ENCODE assay signal across 8 cellular contexts in genomic region chr19:45526143-45526542, GRCh38. TPM values are rescaled to one million over a fixed set of nuclear protein-coding genes. Genes with fewer than 3 reads are reported as not detected.
DNase-seq lines count a peak whose midpoint lies in the region; ATAC-seq, FAIRE-seq and TF ChIP-seq lines count a peak whose summit lies in the region.
"Had no signal": no experiment of that assay in that cellular context is flagged by ENCODE, and none has a peak within 500 bp of the region (broad histone marks: within the 10 kb centered on the region; RNA-seq: fewer than 3 reads in every experiment).

No MANE protein-coding gene starts in this region.

- H3K4me2 ChIP-seq in endothelial cell of umbilical vein (ENCODE audit: insufficient read depth, low read length) = no peak overlapping the region

- H3K27me3 ChIP-seq in endothelial cell of umbilical vein (ENCODE audit: control insufficient read depth in 2 of 2, insufficient read depth in 2 of 2, low read length in 2 of 2) = no peaks in the 10 kb centered on the region
- H3K27me3 ChIP-seq: upper lobe of left lung had no signal

- no peak for TF ChIP-seq POLR2A in endothelial cell of umbilical vein (IDR thresholded peaks at IDR 0.05; ENCODE audit: low read depth, low read length)

- dilution Hi-C loops in endothelial cell of umbilical vein (cut with MboI; ENCODE audit: extremely low pct_ligation_motif_present, low sequenced_read_pairs) = no loop called here

- no peaks in the 10 kb centered on the region for H3K9me3 ChIP-seq in endothelial cell of umbilical vein (replicated peaks; ENCODE audit: control insufficient read depth, insufficient read depth, low read length)
- H3K9me3 ChIP-seq: upper lobe of left lung had no signal

- ATAC-seq in GM21367 (IDR thresholded peaks at IDR 0.05; ENCODE audit: unreplicated experiment) = no peak
- ATAC-seq in GM19467 (IDR thresholded peaks at IDR 0.05; ENCODE audit: unreplicated experiment) = no peak

- TSS peak; percentile 25 for BruUV-seq in endothelial cell of umbilical vein (replicated peaks; lab: Mats Ljungman, UMichigan)

- H3K79me2 ChIP-seq in endothelial cell of umbilical vein (ENCODE audit: control insufficient read depth, insufficient read depth, low read length) = no peaks in the 10 kb centered on the region

- H2AFZ ChIP-seq in endothelial cell of umbilical vein (ENCODE audit: low read depth, low read length) = no peak overlapping the region

- no peak overlapping the region for H3K27ac ChIP-seq in endothelial cell of umbilical vein (ENCODE audit: insufficient read depth, low read depth, low read length)

- intact Hi-C loops in endothelial cell of umbilical vein (cut with micrococcal nuclease) = no loop called here

- no peak overlapping the region for H3K9ac ChIP-seq in endothelial cell of umbilical vein (replicated peaks; ENCODE audit: extremely low read depth, insufficient read depth, low read length)

- peak; percentile 86 for FAIRE-seq in endothelial cell of umbilical vein (lab: Jason Lieb, UNC)

- CTCF ChIA-PET in endothelial cell of umbilical vein (lab: Charles Lee) = interaction anchor here (1.9 to 3.1 kb wide), 3 partner anchors 32 to 116 kb away, joined by 10 to 21 read pairs (median 13); no protein-coding TSS in a partner anchor

- H3K9me1 ChIP-seq in endothelial cell of umbilical vein (replicated peaks; ENCODE audit: control insufficient read depth, extremely low read depth, insufficient read depth, low read length) = no peaks in the 10 kb centered on the region

- TF ChIP-seq CTCF in GM10266 (IDR thresholded peaks at IDR 0.05; ENCODE audit: control insufficient read depth, insufficient read depth, low read depth, missing control alignments) (no peak), endothelial cell of umbilical vein (IDR thresholded peaks at IDR 0.05; ENCODE audit: extremely low read depth in 1 of 2, insufficient read depth in 1 of 2, low read depth in 1 of 2, low read length in 2 of 2) (no peak)

- no peaks in the 10 kb centered on the region for H3K4me1 ChIP-seq in endothelial cell of umbilical vein (ENCODE audit: control insufficient read depth, extremely low read depth, insufficient read depth, low read length)

- H4K20me1 ChIP-seq in endothelial cell of umbilical vein (replicated peaks; ENCODE audit: control insufficient read depth, extremely low read depth, insufficient read depth, low read length) = no peaks in the 10 kb centered on the region

- H3K36me3 ChIP-seq in endothelial cell of umbilical vein (ENCODE audit: control insufficient read depth in 2 of 2, extremely low read depth in 1 of 2, insufficient read depth in 2 of 2, low read length in 2 of 2) = peaks cover 9 to 25% of the 10 kb centered on the region in 2 experiments

- POLR2A ChIA-PET in endothelial cell of umbilical vein (lab: Charles Lee) = interaction anchor here (1.5 kb wide), 1 partner anchor 115 kb away, joined by 4 read pairs; no protein-coding TSS in a partner anchor

- H3K4me3 ChIP-seq in endothelial cell of umbilical vein (replicated peaks in 1 of 3; ENCODE audit: insufficient read depth in 1 of 3, low read depth in 1 of 3, low read length in 3 of 3) = no peak overlapping the region
- H3K4me3 ChIP-seq: upper lobe of left lung had no signal

- DNase-seq in GM10266 (ENCODE audit: extremely low spot score) = peak; percentile 50
- peak; percentile 70 to 90 for DNase-seq in NCI-H526 (lab: John Stamatoyannopoulos, UW)
- DNase-seq in endothelial cell of umbilical vein (ENCODE audit: low read depth, low spot score) = peak; percentile 57
- peak; percentile 60 for DNase-seq in myocyte (ENCODE audit: low read depth)
- no peak for DNase-seq in activated effector memory CD4-positive, alpha-beta T cell treated with Interleukin-2 at 50 U/mL for 16 hours

TF ChIP-seq in endothelial cell of umbilical vein, 7 proteins besides CTCF, POLR2A, EP300 and RAD21:
- TF ChIP-seq POLR2AphosphoS5 (IDR thresholded peaks at IDR 0.05; ENCODE audit: insufficient read depth, low read depth, low read length) (no peak), MYC (IDR thresholded peaks at IDR 0.05; ENCODE audit: low read depth, low read length) (no peak), FOS (IDR thresholded peaks at IDR 0.05; ENCODE audit: borderline replicate concordance, insufficient read depth, low read length) (no peak), EZH2 (IDR thresholded peaks at IDR 0.05; ENCODE audit: borderline replicate concordance, low read depth, low read length, severe bottlenecking) (no peak), MAX (IDR thresholded peaks at IDR 0.05; ENCODE audit: insufficient read depth, insufficient read length) (no peak), JUN (IDR thresholded peaks at IDR 0.05; ENCODE audit: borderline replicate concordance, insufficient read depth, insufficient read length, low read depth) (no peak), GATA2 (IDR thresholded peaks at IDR 0.05; ENCODE audit: insufficient read depth, insufficient read length, low read depth, low read length) (no peak)

RNA-seq across cellular contexts. Expression of gene VASP, which starts 18.9 kb away (rescaled TPM):
- total RNA-seq in endothelial cell of umbilical vein = 154 and 186 TPM in 2 replicates
- polyA plus RNA-seq in endothelial cell of umbilical vein = 94.3 and 126 TPM in 2 replicates
- 64.2 and 67.9 TPM in 2 replicates for polyA plus RNA-seq in endothelial cell of umbilical vein (2011; cell fraction: cytosol; rRNA removed)
- polyA plus RNA-seq in endothelial cell of umbilical vein (2011; cell fraction: nucleus; rRNA removed) = 57.6 and 70.4 TPM in 2 replicates
- polyA plus RNA-seq in endothelial cell of umbilical vein (2012) = 74.7 and 84.2 TPM in 2 replicates
- 65.0 and 69.3 TPM in 2 replicates for polyA minus RNA-seq in endothelial cell of umbilical vein
- 43.9 TPM for polyA minus RNA-seq in endothelial cell of umbilical vein (2011; cell fraction: cytosol; rRNA and poly(A)+ RNA removed)
- polyA minus RNA-seq in endothelial cell of umbilical vein (2011; cell fraction: nucleus; rRNA and poly(A)+ RNA removed) = 22.8 and 42.8 TPM in 2 replicates
- total RNA-seq in myocyte = 54.9 and 75.2 TPM in 2 replicates
- 49.3 TPM for polyA plus RNA-seq in myocyte (2012)

RNA-seq across cellular contexts. Expression of gene PPM1N, which starts 27.9 kb away (rescaled TPM):
- total RNA-seq in endothelial cell of umbilical vein (0.40 and 0.81 TPM in 2 replicates), myocyte (0.26 and 0.64 TPM in 2 replicates)
- polyA plus RNA-seq in endothelial cell of umbilical vein = 0.48 and 0.59 TPM in 2 replicates
- 0.44 and 0.71 TPM in 2 replicates for polyA plus RNA-seq in endothelial cell of umbilical vein (2011; cell fraction: cytosol; rRNA removed)
- 0.43 and 0.50 TPM in 2 replicates for polyA plus RNA-seq in endothelial cell of umbilical vein (2011; cell fraction: nucleus; rRNA removed)
- polyA plus RNA-seq in endothelial cell of umbilical vein (2012) = 2.4 and 2.7 TPM in 2 replicates
- 0.93 TPM in 1 of 2 replicates, not detected in the other for polyA minus RNA-seq in endothelial cell of umbilical vein
- polyA minus RNA-seq in endothelial cell of umbilical vein (2011; cell fraction: cytosol; rRNA and poly(A)+ RNA removed) = not detected
- polyA minus RNA-seq in endothelial cell of umbilical vein (2011; cell fraction: nucleus; rRNA and poly(A)+ RNA removed) = not detected in 2 replicates
- polyA plus RNA-seq in myocyte (2012) = 1.5 TPM

RNA-seq across cellular contexts. Expression of gene RTN2, which starts 29.3 kb away (rescaled TPM):
- 12.0 and 12.9 TPM in 2 replicates for total RNA-seq in endothelial cell of umbilical vein
- 21.0 and 22.5 TPM in 2 replicates for polyA plus RNA-seq in endothelial cell of umbilical vein
- 10.5 and 13.6 TPM in 2 replicates for polyA plus RNA-seq in endothelial cell of umbilical vein (2011; cell fraction: cytosol; rRNA removed)
- polyA plus RNA-seq in endothelial cell of umbilical vein (2011; cell fraction: nucleus; rRNA removed) = 6.2 and 6.8 TPM in 2 replicates
- polyA plus RNA-seq in endothelial cell of umbilical vein (2012) = 13.1 and 21.4 TPM in 2 replicates
- polyA minus RNA-seq in endothelial cell of umbilical vein = 6.5 and 11.9 TPM in 2 replicates
- 3.3 TPM for polyA minus RNA-seq in endothelial cell of umbilical vein (2011; cell fraction: cytosol; rRNA and poly(A)+ RNA removed)
- 1.8 and 7.0 TPM in 2 replicates for polyA minus RNA-seq in endothelial cell of umbilical vein (2011; cell fraction: nucleus; rRNA and poly(A)+ RNA removed)
- 120 and 139 TPM in 2 replicates for total RNA-seq in myocyte
- 116 TPM for polyA plus RNA-seq in myocyte (2012)

RNA-seq across cellular contexts. Expression of gene FOSB, which starts 58.3 kb away (rescaled TPM):
- total RNA-seq in endothelial cell of umbilical vein (2.0 and 23.0 TPM in 2 replicates), myocyte (2.0 and 4.1 TPM in 2 replicates)
- 9.8 and 10.7 TPM in 2 replicates for polyA plus RNA-seq in endothelial cell of umbilical vein
- polyA plus RNA-seq in endothelial cell of umbilical vein (2011; cell fraction: cytosol; rRNA removed) = 4.8 and 16.0 TPM in 2 replicates
- polyA plus RNA-seq in endothelial cell of umbilical vein (2011; cell fraction: nucleus; rRNA removed) = 128 and 173 TPM in 2 replicates
- 6.2 and 6.4 TPM in 2 replicates for polyA plus RNA-seq in endothelial cell of umbilical vein (2012)
- 21.5 and 27.3 TPM in 2 replicates for polyA minus RNA-seq in endothelial cell of umbilical vein
- polyA minus RNA-seq in endothelial cell of umbilical vein (2011; cell fraction: cytosol; rRNA and poly(A)+ RNA removed) = 7.1 TPM
- polyA minus RNA-seq in endothelial cell of umbilical vein (2011; cell fraction: nucleus; rRNA and poly(A)+ RNA removed) = 89.3 and 169 TPM in 2 replicates
- polyA plus RNA-seq in myocyte (2012) = 0.79 TPM

RNA-seq across cellular contexts. Expression of gene OPA3, which starts 58.5 kb away (rescaled TPM):
- total RNA-seq in endothelial cell of umbilical vein (13.8 and 15.4 TPM in 2 replicates), myocyte (16.1 and 21.0 TPM in 2 replicates)
- 16.0 and 17.1 TPM in 2 replicates for polyA plus RNA-seq in endothelial cell of umbilical vein
- 14.5 and 14.6 TPM in 2 replicates for polyA plus RNA-seq in endothelial cell of umbilical vein (2011; cell fraction: cytosol; rRNA removed)
- 8.3 and 8.4 TPM in 2 replicates for polyA plus RNA-seq in endothelial cell of umbilical vein (2011; cell fraction: nucleus; rRNA removed)
- 7.5 and 9.7 TPM in 2 replicates for polyA plus RNA-seq in endothelial cell of umbilical vein (2012)
- polyA minus RNA-seq in endothelial cell of umbilical vein = 15.8 and 23.6 TPM in 2 replicates
- polyA minus RNA-seq in endothelial cell of umbilical vein (2011; cell fraction: cytosol; rRNA and poly(A)+ RNA removed) = 3.9 TPM
- polyA minus RNA-seq in endothelial cell of umbilical vein (2011; cell fraction: nucleus; rRNA and poly(A)+ RNA removed) = 6.0 and 8.0 TPM in 2 replicates
- 10.4 TPM for polyA plus RNA-seq in myocyte (2012)
